20 cellular contexts compared by ENCODE assay signal in the genomic region with DNA sequence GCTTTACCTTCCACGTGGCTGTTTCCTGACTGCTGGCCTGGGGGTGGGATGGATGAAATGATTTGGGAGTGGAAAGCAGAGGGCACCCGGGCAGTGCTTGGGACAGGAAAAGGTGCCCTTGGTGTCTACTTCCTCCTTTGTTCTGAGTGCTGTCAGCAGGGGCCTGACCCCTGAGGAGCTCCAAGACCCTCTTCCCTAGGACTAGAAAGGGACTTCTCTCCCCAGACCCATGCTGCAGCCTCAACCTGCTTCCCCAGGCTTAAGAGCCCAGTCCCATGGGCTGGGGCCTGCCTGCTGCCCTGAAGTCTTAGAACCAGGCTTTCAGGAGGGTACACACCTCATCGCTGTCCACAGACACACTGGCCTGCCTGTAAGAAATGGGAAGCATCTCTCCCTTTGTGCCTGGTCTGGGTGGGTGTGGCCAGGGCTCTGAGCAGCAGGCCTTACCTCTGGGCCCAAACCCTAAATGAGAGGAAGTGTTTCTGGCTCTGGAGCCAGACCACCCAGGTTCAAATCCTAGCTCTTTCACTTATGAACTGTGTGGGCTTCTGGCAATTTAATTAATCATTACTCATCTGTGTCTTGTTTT.
"Had no signal": no experiment of that assay in that cellular context is flagged by ENCODE, and none has a peak within 500 bp of the region (broad histone marks: within the 10 kb centered on the region; RNA-seq: fewer than 3 reads in every experiment).

No MANE protein-coding gene starts in this region.

- H2AFZ ChIP-seq: parathyroid adenoma had no signal

- H3K4me3 ChIP-seq: mucosa of descending colon, psoas muscle, spleen, stomach, thoracic aorta, vagina had no signal

- H3K9ac ChIP-seq: parathyroid adenoma had no signal

- H3K36me3 ChIP-seq: spleen, stomach, thoracic aorta, vagina had no signal

- H3K4me1 ChIP-seq: parathyroid adenoma, psoas muscle, spleen, stomach, vagina had no signal

- H3K27ac ChIP-seq: parathyroid adenoma, psoas muscle, spleen, stomach, thoracic aorta, vagina had no signal

- H3K27me3 ChIP-seq: vagina had no signal

- ATAC-seq: mucosa of descending colon; naive thymus-derived CD8-positive, alpha-beta T cell; psoas muscle; sciatic nerve had no signal

- DNase-seq: cerebellar nuclear complex; foreskin melanocyte; hippocampal formation; kidney glomerular epithelial cell; mammary epithelial cell; mucosa of descending colon; nucleus accumbens; psoas muscle; retina; spleen; stimulated activated CD4-positive, alpha-beta T cell treated with anti-CD3 and anti-CD28 coated beads, Interleukin-15, amount 100 ng/mL, for 24 hours; stimulated activated CD4-positive, alpha-beta T cell treated with anti-CD3 and anti-CD28 coated beads, Interleukin-4, amount 100 ng/mL, for 4 hours; stimulated activated naive CD4-positive, alpha-beta T cell; stomach; substantia nigra had no signal

- H3K9me3 ChIP-seq: vagina had no signal
